Comparison of ENCODE assay signal across 11 cellular contexts in the genomic region with DNA sequence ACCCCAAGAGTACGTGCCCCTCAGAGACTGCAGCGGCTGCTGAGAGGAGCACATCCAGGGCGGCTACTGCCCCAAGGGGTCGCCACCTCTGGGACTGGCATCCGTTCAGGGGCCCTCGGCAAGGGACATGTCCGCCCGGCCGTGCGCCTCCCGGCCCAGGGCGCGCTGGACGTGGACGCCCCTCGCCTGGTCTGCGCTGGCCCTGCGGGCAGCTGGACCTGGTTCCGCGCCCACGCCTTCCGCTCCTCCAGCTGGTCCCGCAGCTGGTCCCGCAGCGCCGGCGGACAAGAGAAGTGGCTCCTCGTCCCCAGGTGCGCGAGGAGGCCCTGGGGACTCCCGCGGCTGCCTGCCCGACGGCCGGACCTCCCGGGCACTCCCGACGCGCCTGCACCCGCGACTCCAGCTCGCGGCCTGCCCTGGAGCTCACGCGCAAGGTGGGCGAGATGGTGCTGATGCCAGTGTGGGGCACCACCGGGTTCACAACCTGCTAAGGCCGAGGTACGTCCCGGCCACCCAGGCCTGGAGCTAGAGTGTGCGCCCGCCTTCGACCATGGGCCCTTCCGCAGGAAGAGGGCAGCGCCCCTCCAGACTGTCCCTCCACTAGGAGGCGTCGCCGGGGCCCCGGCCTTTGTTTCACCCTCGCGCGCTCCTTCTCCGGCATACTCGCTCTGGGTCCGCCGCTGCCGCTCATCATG. TPM values are rescaled to one million over a fixed set of nuclear protein-coding genes. Genes with fewer than 3 reads are reported as not detected.
DNase-seq lines count a peak whose midpoint lies in the region; ATAC-seq and TF ChIP-seq lines count a peak whose summit lies in the region.
"Had no signal": no experiment of that assay in that cellular context is flagged by ENCODE, and none has a peak within 500 bp of the region (broad histone marks: within the 10 kb centered on the region; RNA-seq: fewer than 3 reads in every experiment).

No MANE protein-coding gene starts in this region.

- H3K36me3 ChIP-seq in endodermal cell (ENCODE audit: control insufficient read depth, insufficient read depth, low read length), result no peaks in the 10 kb centered on the region
- H3K36me3 ChIP-seq in vagina, result no peaks in the 10 kb centered on the region

- H3K9me3 Mint-ChIP-seq in endodermal cell, result peaks cover 12% of the 10 kb centered on the region
- peaks cover 0 to 9% (median 5%) of the 10 kb centered on the region in 9 donors for H3K9me3 Mint-ChIP-seq in naive thymus-derived CD8-positive, alpha-beta T cell

- ATAC-seq in naive thymus-derived CD8-positive, alpha-beta T cell, result peak; percentile 77 to 82
- ATAC-seq in HG03135 (IDR thresholded peaks at IDR 0.05; ENCODE audit: unreplicated experiment), result no peak

- no peaks in the 10 kb centered on the region for H3K4me1 Mint-ChIP-seq in endodermal cell
- H3K4me1 Mint-ChIP-seq in naive thymus-derived CD8-positive, alpha-beta T cell, result peaks cover 0 to 2% (median under 1%) of the 10 kb centered on the region in 4 donors

- H3K4me1 ChIP-seq in endodermal cell (ENCODE audit: control insufficient read depth, insufficient read depth, low read length) (no peaks in the 10 kb centered on the region), vagina (peaks cover 11% of the 10 kb centered on the region)

- peaks cover 4% of the 10 kb centered on the region for H3K36me3 Mint-ChIP-seq in endodermal cell (ENCODE audit: low read depth)
- H3K36me3 Mint-ChIP-seq in naive thymus-derived CD8-positive, alpha-beta T cell, result peaks cover 0 to 5% (median 0%) of the 10 kb centered on the region in 3 donors

- no peak overlapping the region for H3K4me3 Mint-ChIP-seq in endodermal cell
- H3K4me3 Mint-ChIP-seq in naive thymus-derived CD8-positive, alpha-beta T cell, result peak overlapping the region in 8 of 10 donors; percentile 26 to 67 (median 48)

- DNase-seq in activated gamma-delta T cell treated with Interleukin-2 at 50 U/mL for 16 hours (peak; percentile 42), activated gamma-delta T cell (lab: John Stamatoyannopoulos, UW) (no peak), endodermal cell (peak; percentile 81), vagina (ENCODE audit: extremely low spot score in 2 of 2) (no peak), NCI-H2196 treated with DMSO at 0.1 percent for 48 hours (lab: John Stamatoyannopoulos, UW; ENCODE audit: unreplicated experiment) (no peak), DMS 273 (lab: John Stamatoyannopoulos, UW; ENCODE audit: unreplicated experiment) (no peak)
- no peak for DNase-seq in naive thymus-derived CD8-positive, alpha-beta T cell
- DNase-seq: SIG-M5 had no signal

- no peak overlapping the region for H3K27ac Mint-ChIP-seq in endodermal cell
- H3K27ac Mint-ChIP-seq in naive thymus-derived CD8-positive, alpha-beta T cell, result no peak overlapping the region

- H3K27ac ChIP-seq in endodermal cell (ENCODE audit: low read depth, low read length) (no peak overlapping the region), vagina (no peak overlapping the region)

- 95 to 97% methylated on average over 42 to 67 of the region's 67 CpGs for WGBS in endodermal cell (ENCODE audit: insufficient coverage in 1 of 2, insufficient read length in 1 of 2), 2 experiments

- TF ChIP-seq CTCF in endodermal cell (conservative IDR thresholded peaks at IDR 0.05) (peak; percentile 67), vagina (IDR thresholded peaks at IDR 0.05) (no peak)

- H3K27me3 ChIP-seq in endodermal cell (ENCODE audit: control insufficient read depth, insufficient read depth, low read length, poor library complexity, severe bottlenecking) (no peaks in the 10 kb centered on the region), vagina (no peaks in the 10 kb centered on the region)

- POLR2A ChIA-PET in naive thymus-derived CD8-positive, alpha-beta T cell (lab: Charles Lee), result interaction anchor here (0.9 to 1.6 kb wide), 5 partner anchors 11 to 74 kb away, joined by 3 to 8 read pairs (median 5); no protein-coding TSS in a partner anchor

- no peak overlapping the region for H3K9ac ChIP-seq in endodermal cell (ENCODE audit: extremely low read depth, low read length, poor library complexity, severe bottlenecking)

- H3K9me3 ChIP-seq in endodermal cell (ENCODE audit: control insufficient read depth, low read length) (no peaks in the 10 kb centered on the region), vagina (no peaks in the 10 kb centered on the region)

- H3K27me3 Mint-ChIP-seq in endodermal cell (ENCODE audit: insufficient read depth), result peaks cover 37% of the 10 kb centered on the region
- peaks cover 0 to 21% (median 0%) of the 10 kb centered on the region in 5 donors for H3K27me3 Mint-ChIP-seq in naive thymus-derived CD8-positive, alpha-beta T cell

- intact Hi-C loops in vagina (cut with DNase I), result no loop called here

- no peak overlapping the region for H3K4me3 ChIP-seq in endodermal cell (ENCODE audit: low read length)
- H3K4me3 ChIP-seq in vagina, result peak overlapping the region; percentile 20 to 35

- no peak for TF ChIP-seq POLR2A in vagina (IDR thresholded peaks at IDR 0.05)

RNA-seq across cellular contexts. Expression of gene GP9, which starts 14.4 kb away (rescaled TPM):
- not detected for total RNA-seq in endodermal cell
- not detected for polyA plus RNA-seq in endodermal cell (2013, experiment 1 of 2)
- polyA plus RNA-seq in endodermal cell (2013, experiment 2 of 2), result not detected
- total RNA-seq in naive thymus-derived CD8-positive, alpha-beta T cell, result not detected
- polyA plus RNA-seq in naive thymus-derived CD8-positive, alpha-beta T cell, result not detected
- total RNA-seq in vagina, result not detected
- total RNA-seq: epithelial cell of proximal tubule, myocyte had no signal

RNA-seq across cellular contexts. Expression of gene EFCC1, which starts 45.1 kb away (rescaled TPM):
- total RNA-seq in endodermal cell (under 1 TPM; 0.31 to 0.93 TPM), vagina (3.7 TPM)
- polyA plus RNA-seq in endodermal cell (2013, experiment 1 of 2), result 26.5 TPM
- polyA plus RNA-seq in endodermal cell (2013, experiment 2 of 2), result 23.8 TPM
- total RNA-seq in naive thymus-derived CD8-positive, alpha-beta T cell, result under 1 TPM; 0.52 to 0.69 TPM
- under 1 TPM; 0.21 to 0.47 (median 0.32) TPM for polyA plus RNA-seq in naive thymus-derived CD8-positive, alpha-beta T cell
- total RNA-seq: epithelial cell of proximal tubule had no signal

RNA-seq across cellular contexts. Expression of gene CFAP92, which starts 52.3 kb away (rescaled TPM):
- 1 to 10 TPM; 1.3 to 3.0 TPM for total RNA-seq in endodermal cell
- 11.9 TPM for polyA plus RNA-seq in endodermal cell (2013, experiment 1 of 2)
- polyA plus RNA-seq in endodermal cell (2013, experiment 2 of 2), result 13.2 TPM
- total RNA-seq in naive thymus-derived CD8-positive, alpha-beta T cell, result 1 to 10 TPM; 1.7 to 2.0 TPM
- under 1 TPM; 0.18 to 0.23 (median 0.20) TPM for polyA plus RNA-seq in naive thymus-derived CD8-positive, alpha-beta T cell
- total RNA-seq in vagina, result not detected
- total RNA-seq: epithelial cell of proximal tubule had no signal

Comparison
In these comparisons a context has a peak if more than half of its experiments do, and no peak if none do; other contexts are left out.
1. DNase-seq: peak in activated gamma-delta T cell treated with Interleukin-2 at 50 U/mL for 16 hours (single experiment) and endodermal cell (single experiment); none in activated gamma-delta T cell (single experiment), naive thymus-derived CD8-positive, alpha-beta T cell (0 of 10), vagina (0 of 2), NCI-H2196 treated with DMSO at 0.1 percent for 48 hours (single experiment) and DMS 273 (single experiment).